In genomic region chr1:202143768-202144509, GRCh38 we compare ENCODE assay signal across 9 cellular contexts. TPM values are rescaled to one million over a fixed set of nuclear protein-coding genes. Genes with fewer than 3 reads are reported as not detected.
A peak's percentile ranks its signal among the peaks of the same experiment; 100 is the strongest.
DNase-seq lines count a peak whose midpoint lies in the region; ATAC-seq, FAIRE-seq and TF ChIP-seq lines count a peak whose summit lies in the region.
"Had no signal": no experiment of that assay in that cellular context is flagged by ENCODE, and none has a peak within 500 bp of the region (broad histone marks: within the 10 kb centered on the region; RNA-seq: fewer than 3 reads in every experiment).

No MANE protein-coding gene starts in this region.

- H3K9me3 Mint-ChIP-seq in T-helper 2 cell treated with Interferon-gamma antibody and Interleukin-4, amounts not matched to agents 5 μg/mL and 100 μg/mL, for 36 hours = no peaks in the 10 kb centered on the region

- peak overlapping the region; percentile 78 for H3K56ac ChIP-seq in H1 (replicated peaks; ENCODE audit: insufficient read length, low read depth, low read length)

- H3K4me3 ChIP-seq in H1 (ENCODE audit: extremely low read depth in 1 of 4, insufficient read depth in 2 of 4, low read depth in 3 of 4, low read length in 4 of 4) (peak overlapping the region; percentile 62 to 78 (median 72)), mucosa of descending colon (peak overlapping the region; percentile 67)

- peaks cover 0 to 7% (median 2%) of the 10 kb centered on the region in 4 experiments; a peak in 3 of 7 replicates for H3K27me3 ChIP-seq in H1 (replicated peaks in 1 of 4; ENCODE audit: control insufficient read depth in 3 of 4, extremely low read depth in 1 of 4, insufficient read depth in 3 of 4, low read length in 3 of 4)

- POLR2A ChIA-PET in H1 (lab: Charles Lee; ENCODE audit: partially characterized antibody) = interaction anchor here (0.6 to 3.0 kb wide), 10 partner anchors 9 to 136 kb away, joined by 3 to 14 read pairs (median 6); partner anchors contain the start of gene ELF3

- peaks cover 20% of the 10 kb centered on the region for H3K36me3 Mint-ChIP-seq in T-helper 2 cell treated with Interferon-gamma antibody and Interleukin-4, amounts not matched to agents 5 μg/mL and 100 μg/mL, for 36 hours (ENCODE audit: low read depth)

- peak overlapping the region; percentile 7; the same call in 1 of the 2 replicates for H2BK15ac ChIP-seq in H1 (ENCODE audit: low read length)

- peak overlapping the region; percentile 78 to 92 for H3K4me2 ChIP-seq in H1 (ENCODE audit: insufficient read depth in 1 of 2, low read depth in 2 of 2, low read length in 2 of 2)

- no peak overlapping the region for H3K4ac ChIP-seq in H1 (replicated peaks; ENCODE audit: insufficient read length, low read depth, low read length)

- WGBS in H1 (ENCODE audit: extremely low coverage in 1 of 2, insufficient coverage in 1 of 2, insufficient read length in 1 of 2, insufficient replicate concordance in 2 of 2, low coverage in 1 of 2, low lambda C conversion rate in 2 of 2, missing lambda C conversion rate in 1 of 2), 2 experiments = 0% methylated on average over 51 of the region's 76 CpGs; no CpG with 5 or more reads in 1 of the 2 experiments

- no peak overlapping the region; the same call in 1 of the 2 replicates for H2AFZ ChIP-seq in H1 (ENCODE audit: low read length)

- peaks cover 13% of the 10 kb centered on the region for H3K23me2 ChIP-seq in H1 (ENCODE audit: low read depth, low read length)

- H3K79me2 ChIP-seq in H1 (ENCODE audit: control insufficient read depth in 1 of 2, insufficient read depth in 2 of 2, low read length in 2 of 2) = peaks cover 3 to 36% of the 10 kb centered on the region in 2 experiments; a peak in 3 of 4 replicates

- peaks cover 28% of the 10 kb centered on the region for H3K4me1 Mint-ChIP-seq in T-helper 2 cell treated with Interferon-gamma antibody and Interleukin-4, amounts not matched to agents 5 μg/mL and 100 μg/mL, for 36 hours (ENCODE audit: low read depth)

- TF ChIP-seq CTCF in C4-2B (conservative IDR thresholded peaks at IDR 0.05) (no peak), H1 (IDR thresholded peaks at IDR 0.05; ENCODE audit: control extremely low read depth in 1 of 3, insufficient read depth in 1 of 3, low read depth in 1 of 3, low read length in 3 of 3) (no peak), mucosa of descending colon (IDR thresholded peaks at IDR 0.05) (no peak)

- no peaks in the 10 kb centered on the region for H3K27me3 Mint-ChIP-seq in T-helper 2 cell treated with Interferon-gamma antibody and Interleukin-4, amounts not matched to agents 5 μg/mL and 100 μg/mL, for 36 hours (ENCODE audit: low read depth)

- peak overlapping the region; percentile 91 for H3K4me3 Mint-ChIP-seq in T-helper 2 cell treated with Interferon-gamma antibody and Interleukin-4, amounts not matched to agents 5 μg/mL and 100 μg/mL, for 36 hours

- no peak for TF ChIP-seq EP300 in H1 (IDR thresholded peaks at IDR 0.05; ENCODE audit: borderline replicate concordance in 1 of 2, low read depth in 2 of 2, low read length in 2 of 2)

- H2BK5ac ChIP-seq in H1 (ENCODE audit: low read depth, low read length) = peak overlapping the region; percentile 81; the same call in 1 of the 2 replicates

- CTCF ChIA-PET in H1 (lab: Charles Lee; ENCODE audit: partially characterized antibody) = interaction anchor here (0.8 to 6.1 kb wide), 7 partner anchors 8 to 144 kb away, joined by 3 to 50 read pairs (median 7); partner anchors contain the start of gene GPR37L1

- peak; percentile 21 for DNase-seq in T-helper 2 cell treated with Interferon-gamma antibody and Interleukin-4, amounts not matched to agents 5 μg/mL and 100 μg/mL, for 36 hours (ENCODE audit: low spot score)
- peak in 1 of 2 experiments; percentile 76 for DNase-seq in H1 (ENCODE audit: low read depth in 1 of 2, low spot score in 2 of 2)
- peak; percentile 49 to 76 (median 67) for DNase-seq in mucosa of descending colon
- DNase-seq in urothelium cell line (ENCODE audit: low spot score) = peak; percentile 46
- no peak for DNase-seq in Ammon's horn (ENCODE audit: low spot score)

- H4K8ac ChIP-seq in H1 (ENCODE audit: extremely low read depth, insufficient read depth, low read length) = peak overlapping the region; percentile 77; the same call in 1 of the 2 replicates

- no peak overlapping the region for H3K23ac ChIP-seq in H1 (ENCODE audit: insufficient read length)

- H3K79me1 ChIP-seq in H1 (ENCODE audit: low read depth, low read length) = peaks cover 8% of the 10 kb centered on the region

- intact Hi-C loops in mucosa of descending colon (cut with DNase I, micrococcal nuclease) = no loop called here

- H3K36me3 ChIP-seq in H1 (ENCODE audit: control insufficient read depth in 2 of 4, insufficient read depth in 4 of 4, low read length in 3 of 4) (no peaks in the 10 kb centered on the region), mucosa of descending colon (ENCODE audit: low read depth) (no peaks in the 10 kb centered on the region)

- H3K27ac ChIP-seq in C4-2B (peak overlapping the region; percentile 80), H1 (ENCODE audit: low read depth, low read length) (peak overlapping the region; percentile 67; the same call in 1 of the 2 replicates)

- H2BK12ac ChIP-seq in H1 (ENCODE audit: low read depth, low read length) = peak overlapping the region; percentile 87; the same call in 1 of the 2 replicates

- peak overlapping the region; percentile 87 for H4K5ac ChIP-seq in H1 (ENCODE audit: insufficient read length, low read depth, low read length)

- H3K18ac ChIP-seq in H1 (ENCODE audit: extremely low read depth, low read length) = peak overlapping the region; percentile 96

- peak; percentile 39 for ATAC-seq in GM19035 (IDR thresholded peaks at IDR 0.05; ENCODE audit: unreplicated experiment)
- ATAC-seq in HG03135 (IDR thresholded peaks at IDR 0.05; ENCODE audit: unreplicated experiment) = peak; percentile 42
- ATAC-seq in mucosa of descending colon = peak; percentile 77

- H3K9me3 ChIP-seq in H1 (ENCODE audit: insufficient read depth in 2 of 2, low read depth in 1 of 2, low read length in 1 of 2) (no peaks in the 10 kb centered on the region), mucosa of descending colon (no peaks in the 10 kb centered on the region)

- H3K14ac ChIP-seq in H1 (ENCODE audit: insufficient read length) = no peak overlapping the region

- H4K91ac ChIP-seq in H1 (replicated peaks; ENCODE audit: insufficient read length, low read length) = peak overlapping the region; percentile 66

- no peak overlapping the region for H2BK20ac ChIP-seq in H1 (ENCODE audit: low read length)

- H3K27ac Mint-ChIP-seq in T-helper 2 cell treated with Interferon-gamma antibody and Interleukin-4, amounts not matched to agents 5 μg/mL and 100 μg/mL, for 36 hours = peak overlapping the region; percentile 89

- H3K4me1 ChIP-seq in H1 (replicated peaks in 1 of 4; ENCODE audit: control insufficient read depth in 3 of 4, insufficient read depth in 4 of 4, low read length in 3 of 4) (peaks cover 3 to 13% (median 9%) of the 10 kb centered on the region in 4 experiments; a peak in 6 of 7 replicates), mucosa of descending colon (ENCODE audit: low read depth) (peaks cover 11% of the 10 kb centered on the region)

- no peak for TF ChIP-seq POLR2A in H1 (IDR thresholded peaks at IDR 0.05; ENCODE audit: control extremely low read depth in 1 of 2, low read depth in 2 of 2, low read length in 2 of 2)

- no peak for TF ChIP-seq RAD21 in H1 (IDR thresholded peaks at IDR 0.05 in 1 of 2, conservative IDR thresholded peaks at IDR 0.05 in 1 of 2; ENCODE audit: low read depth in 2 of 2, low read length in 2 of 2)

- FAIRE-seq in H1 (lab: Jason Lieb, UNC) = no peak
- no peak for FAIRE-seq in urothelium cell line (lab: Jason Lieb, UNC)

- peak overlapping the region; percentile 84; the same call in 1 of the 2 replicates for H2AK5ac ChIP-seq in H1 (ENCODE audit: low read depth, low read length)

- H2BK120ac ChIP-seq in H1 (replicated peaks; ENCODE audit: low read depth, low read length) = no peak overlapping the region

- H4K20me1 ChIP-seq in H1 (replicated peaks in 1 of 2; ENCODE audit: control insufficient read depth in 1 of 2, insufficient read depth in 2 of 2, low read length in 2 of 2) = peaks cover 2 to 11% of the 10 kb centered on the region in 2 experiments

- peak overlapping the region; percentile 46 to 89 (median 73) for H3K9ac ChIP-seq in H1 (replicated peaks in 1 of 4; ENCODE audit: extremely low read depth in 1 of 4, low read depth in 3 of 4, low read length in 3 of 4)

RNA-seq across cellular contexts. Expression of gene ARL8A, which starts 0.6 kb away (rescaled TPM):
- total RNA-seq in H1 (2021; fragmentation: NEBNext Ultra II Directional; extraction: Animal tissue kit (Norgen Biotek cat#: 25700)) = 58.7 and 59.0 TPM in 2 replicates
- 40.3 and 41.7 TPM in 2 replicates for polyA plus RNA-seq in H1 (2011; rRNA removed)
- 39.3 TPM for polyA plus RNA-seq in H1 (2011; cell fraction: cytosol; rRNA removed)
- polyA plus RNA-seq in H1 (2011; cell fraction: nucleus; rRNA removed) = 35.6 TPM
- polyA plus RNA-seq in H1 (2012, experiment 1 of 2) = 35.1 to 57.5 TPM (median 42.3 TPM) in 4 replicates
- polyA plus RNA-seq in H1 (2012, experiment 2 of 2) = 35.7 TPM
- polyA plus RNA-seq in H1 (2013, experiment 1 of 2) = 26.4 TPM
- polyA plus RNA-seq in H1 (2013, experiment 2 of 2) = 26.9 TPM
- 20.7 and 22.3 TPM in 2 replicates for polyA minus RNA-seq in H1 (2011; rRNA and poly(A)+ RNA removed)
- polyA minus RNA-seq in H1 (2011; cell fraction: cytosol; rRNA and poly(A)+ RNA removed) = 23.3 TPM
- polyA minus RNA-seq in H1 (2011; cell fraction: nucleus; rRNA and poly(A)+ RNA removed) = 16.2 TPM
- total RNA-seq in mucosa of descending colon = 10 to 100 TPM; 36.3 to 69.6 (median 41.2) TPM

RNA-seq across cellular contexts. Expression of gene PTPN7, which starts 16.5 kb away (rescaled TPM):
- not detected in 2 replicates for total RNA-seq in H1 (2021; fragmentation: NEBNext Ultra II Directional; extraction: Animal tissue kit (Norgen Biotek cat#: 25700))
- polyA plus RNA-seq in H1 (2011; rRNA removed) = 0.20 TPM in 2 replicates
- polyA plus RNA-seq in H1 (2011; cell fraction: cytosol; rRNA removed) = 0.31 TPM
- polyA plus RNA-seq in H1 (2011; cell fraction: nucleus; rRNA removed) = 0.46 TPM
- polyA plus RNA-seq in H1 (2012, experiment 1 of 2) = 0.11 to 0.37 TPM (median 0.14 TPM) in 3 of 4 replicates, not detected in the other
- polyA plus RNA-seq in H1 (2012, experiment 2 of 2) = 0.13 TPM
- 0.12 TPM for polyA plus RNA-seq in H1 (2013, experiment 1 of 2)
- polyA plus RNA-seq in H1 (2013, experiment 2 of 2) = 0.11 TPM
- polyA minus RNA-seq in H1 (2011; rRNA and poly(A)+ RNA removed) = 0.10 TPM in 1 of 2 replicates, not detected in the other
- not detected for polyA minus RNA-seq in H1 (2011; cell fraction: cytosol; rRNA and poly(A)+ RNA removed)
- not detected for polyA minus RNA-seq in H1 (2011; cell fraction: nucleus; rRNA and poly(A)+ RNA removed)
- 1 to 10 TPM; 5.0 to 6.3 (median 6.1) TPM for total RNA-seq in mucosa of descending colon

RNA-seq across cellular contexts. Expression of gene GPR37L1, which starts 21.2 kb away (rescaled TPM):
- total RNA-seq in H1 (2021; fragmentation: NEBNext Ultra II Directional; extraction: Animal tissue kit (Norgen Biotek cat#: 25700)) = 0.08 and 0.13 TPM in 2 replicates
- polyA plus RNA-seq in H1 (2011; rRNA removed) = 0.23 and 0.25 TPM in 2 replicates
- polyA plus RNA-seq in H1 (2011; cell fraction: cytosol; rRNA removed) = 0.16 TPM
- 0.17 TPM for polyA plus RNA-seq in H1 (2011; cell fraction: nucleus; rRNA removed)
- polyA plus RNA-seq in H1 (2012, experiment 1 of 2) = 0.18 to 0.20 TPM (median 0.20 TPM) in 4 replicates
- 0.09 TPM for polyA plus RNA-seq in H1 (2012, experiment 2 of 2)
- 0.10 TPM for polyA plus RNA-seq in H1 (2013, experiment 1 of 2)
- polyA plus RNA-seq in H1 (2013, experiment 2 of 2) = 0.15 TPM
- polyA minus RNA-seq in H1 (2011; rRNA and poly(A)+ RNA removed) = 0.13 and 0.22 TPM in 2 replicates
- polyA minus RNA-seq in H1 (2011; cell fraction: cytosol; rRNA and poly(A)+ RNA removed) = not detected
- polyA minus RNA-seq in H1 (2011; cell fraction: nucleus; rRNA and poly(A)+ RNA removed) = 0.50 TPM
- total RNA-seq in mucosa of descending colon = 1 to 10 TPM; 2.4 to 3.5 (median 2.9) TPM
- total RNA-seq: T-helper 2 cell treated with Interferon-gamma antibody and Interleukin-4, amounts not matched to agents 100 ng/mL and 5 ng/mL, for 36 hours had no signal

RNA-seq across cellular contexts. Expression of gene LGR6, which starts 49.7 kb away (rescaled TPM):
- total RNA-seq in H1 (2021; fragmentation: NEBNext Ultra II Directional; extraction: Animal tissue kit (Norgen Biotek cat#: 25700)) = 0.50 and 1.1 TPM in 2 replicates
- polyA plus RNA-seq in H1 (2011; rRNA removed) = 1.0 and 1.3 TPM in 2 replicates
- polyA plus RNA-seq in H1 (2011; cell fraction: cytosol; rRNA removed) = 0.56 TPM
- polyA plus RNA-seq in H1 (2011; cell fraction: nucleus; rRNA removed) = 1.6 TPM
- 0.36 to 1.2 TPM (median 0.82 TPM) in 4 replicates for polyA plus RNA-seq in H1 (2012, experiment 1 of 2)
- polyA plus RNA-seq in H1 (2012, experiment 2 of 2) = 0.59 TPM
- 1.0 TPM for polyA plus RNA-seq in H1 (2013, experiment 1 of 2)
- 1.0 TPM for polyA plus RNA-seq in H1 (2013, experiment 2 of 2)
- 0.66 and 0.91 TPM in 2 replicates for polyA minus RNA-seq in H1 (2011; rRNA and poly(A)+ RNA removed)
- polyA minus RNA-seq in H1 (2011; cell fraction: cytosol; rRNA and poly(A)+ RNA removed) = 2.3 TPM
- 1.7 TPM for polyA minus RNA-seq in H1 (2011; cell fraction: nucleus; rRNA and poly(A)+ RNA removed)
- 1 to 10 TPM in 2 of 3 donors, under 1 TPM in 1; 0.66 to 4.2 (median 1.3) TPM for total RNA-seq in mucosa of descending colon
